Comparison of ENCODE assay signal across 22 cellular contexts in the genomic region with DNA sequence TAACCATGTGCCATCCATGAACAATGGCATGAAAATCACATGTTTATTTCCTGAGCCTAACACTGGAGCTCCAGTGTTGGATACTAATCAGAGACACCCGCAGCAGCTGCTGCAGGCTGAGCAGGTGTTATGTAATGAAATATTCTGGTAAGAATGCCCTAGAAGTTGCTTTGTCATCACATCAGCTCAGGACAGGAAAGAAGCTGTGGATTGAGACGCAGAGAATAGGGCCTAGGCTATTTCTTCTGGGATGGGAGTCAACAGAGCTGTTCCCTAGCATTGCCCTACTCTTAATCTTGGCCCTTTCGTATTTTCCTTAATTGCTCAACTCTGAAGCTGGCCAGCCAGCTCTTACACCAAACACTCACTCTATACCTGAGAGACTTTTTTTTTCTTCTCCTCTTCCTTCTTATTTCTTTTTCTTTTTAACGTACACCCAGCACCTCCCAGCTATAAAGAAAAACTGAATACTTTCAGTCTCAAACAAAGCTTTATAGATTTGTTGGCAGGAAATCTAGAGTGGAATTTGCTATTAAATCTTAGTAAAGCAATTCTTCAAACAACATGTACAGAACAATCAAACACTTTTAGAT. TPM values are rescaled to one million over a fixed set of nuclear protein-coding genes. Genes with fewer than 3 reads are reported as not detected.
DNase-seq lines count a peak whose midpoint lies in the region; TF ChIP-seq lines count a peak whose summit lies in the region.
"Had no signal": no experiment of that assay in that cellular context is flagged by ENCODE, and none has a peak within 500 bp of the region (broad histone marks: within the 10 kb centered on the region; RNA-seq: fewer than 3 reads in every experiment).

No MANE protein-coding gene starts in this region.

- no peak overlapping the region for H3K9ac ChIP-seq in trophoblast cell (ENCODE audit: low read length)

- H4K12ac ChIP-seq in trophoblast cell (ENCODE audit: low read depth, low read length) = no peak overlapping the region

- H3K27ac ChIP-seq in esophagus muscularis mucosa (replicated peaks in 1 of 4) (no peak overlapping the region), trophoblast cell (ENCODE audit: low read depth, low read length) (no peak overlapping the region)
- H3K27ac ChIP-seq: brain microvascular endothelial cell, SJSA1, uterus had no signal

- no peak overlapping the region for H2AFZ ChIP-seq in trophoblast cell (ENCODE audit: insufficient read depth, low read length, poor library complexity)

- H3K23ac ChIP-seq in trophoblast cell (ENCODE audit: low read length) = no peak overlapping the region

- H3K14ac ChIP-seq in trophoblast cell (ENCODE audit: low read length) = no peak overlapping the region

- intact Hi-C loops in esophagus muscularis mucosa (cut with DNase I) = no loop called here

- no peaks in the 10 kb centered on the region for H3K79me1 ChIP-seq in trophoblast cell (ENCODE audit: low read length)

- H2BK120ac ChIP-seq in trophoblast cell (ENCODE audit: insufficient read depth, low read length, poor library complexity) = no peak overlapping the region

- H3K79me2 ChIP-seq in trophoblast cell (ENCODE audit: control insufficient read depth, insufficient read depth, low read length, poor library complexity) = no peaks in the 10 kb centered on the region

- H3K4me1 ChIP-seq in esophagus muscularis mucosa (no peaks in the 10 kb centered on the region), trophoblast cell (ENCODE audit: control insufficient read depth in 1 of 2, insufficient read depth in 2 of 2, low read length in 2 of 2) (peaks cover 0 to 2% of the 10 kb centered on the region in 2 experiments)
- H3K4me1 ChIP-seq: SJSA1, uterus had no signal

- no peak overlapping the region for H3K4ac ChIP-seq in trophoblast cell (ENCODE audit: low read depth, low read length)

- no peak overlapping the region for H2AK5ac ChIP-seq in trophoblast cell (ENCODE audit: low read length)

- H3K9me3 ChIP-seq in esophagus muscularis mucosa (no peaks in the 10 kb centered on the region), trophoblast cell (ENCODE audit: insufficient read depth, low read depth, low read length) (no peaks in the 10 kb centered on the region)
- H3K9me3 ChIP-seq: SJSA1, uterus had no signal

- TF ChIP-seq EP300 in esophagus muscularis mucosa (IDR thresholded peaks at IDR 0.05) = no peak

- DNase-seq in LHCN-M2 (ENCODE audit: low read depth) (peak; percentile 56), NCI-H69 (lab: John Stamatoyannopoulos, UW) (peak; percentile 22), esophagus muscularis mucosa (ENCODE audit: extremely low spot score) (peak; percentile 60), trophoblast cell (peak; percentile 69 to 85), CD1c-positive myeloid dendritic cell (ENCODE audit: extremely low spot score) (no peak)
- DNase-seq in stimulated activated CD4-positive, alpha-beta T cell treated with anti-CD3 and anti-CD28 coated beads, Interleukin-2, amount 100 ng/mL, for 24 hours = no peak
- no peak for DNase-seq in activated CD4-positive, CD25-positive, alpha-beta regulatory T cell (lab: John Stamatoyannopoulos, UW)
- DNase-seq: activated naive CD8-positive, alpha-beta T cell treated with anti-CD3 and anti-CD28 coated beads, Interleukin-2, amount 10 ng/mL, durations not matched to agents 7 days and 5 days; brain microvascular endothelial cell; COR-L47; cortex of kidney; foreskin fibroblast; hippocampal formation; kidney; OCI-M1; stimulated activated CD4-positive, alpha-beta T cell treated with anti-CD3 and anti-CD28 coated beads, Interleukin-1b, Interleukin-23, amount 100 ng/mL, for 48 hours; stimulated activated naive CD8-positive, alpha-beta T cell treated with anti-CD3 and anti-CD28 coated beads, Interleukin-15, amount 100 ng/mL, for 72 hours; uterus had no signal

- H3K4me3 ChIP-seq in esophagus muscularis mucosa (no peak overlapping the region), trophoblast cell (ENCODE audit: low read depth, low read length) (no peak overlapping the region)
- H3K4me3 ChIP-seq: SJSA1, uterus had no signal

- no peak overlapping the region for H3K4me2 ChIP-seq in trophoblast cell (ENCODE audit: low read length)

- H2BK12ac ChIP-seq in trophoblast cell (ENCODE audit: low read length) = no peak overlapping the region

- no peaks in the 10 kb centered on the region for H3K36me3 ChIP-seq in esophagus muscularis mucosa
- H3K36me3 ChIP-seq in trophoblast cell (ENCODE audit: control insufficient read depth in 1 of 2, insufficient read depth in 2 of 2, low read length in 2 of 2) = no peaks in the 10 kb centered on the region
- H3K36me3 ChIP-seq: brain microvascular endothelial cell, SJSA1, uterus had no signal

- H2BK5ac ChIP-seq in trophoblast cell (ENCODE audit: low read depth, low read length, poor library complexity) = no peak overlapping the region

- TF ChIP-seq POLR2A in esophagus muscularis mucosa (IDR thresholded peaks at IDR 0.05; ENCODE audit: low read depth) = no peak

- TF ChIP-seq CTCF in esophagus muscularis mucosa (IDR thresholded peaks at IDR 0.05) = no peak

- WGBS in esophagus muscularis mucosa = 48% methylated on average over 4 of the region's 4 CpGs
- 100% methylated on average over 1 of the region's 4 CpGs for WGBS in trophoblast cell (ENCODE audit: extremely low coverage, insufficient coverage, insufficient read length)

- peaks cover 0 to 7% (median 0%) of the 10 kb centered on the region in 4 donors for H3K27me3 ChIP-seq in esophagus muscularis mucosa
- no peaks in the 10 kb centered on the region for H3K27me3 ChIP-seq in trophoblast cell (ENCODE audit: insufficient read depth, low read length)
- H3K27me3 ChIP-seq: uterus had no signal

- H3K18ac ChIP-seq in trophoblast cell (ENCODE audit: low read length) = no peak overlapping the region

- no peak overlapping the region for H4K91ac ChIP-seq in trophoblast cell (ENCODE audit: low read depth, low read length)

- H4K8ac ChIP-seq in trophoblast cell (ENCODE audit: low read depth, low read length) = no peak overlapping the region

RNA-seq across cellular contexts. Expression of gene RASSF10, which starts 31.9 kb away (rescaled TPM):
- total RNA-seq in LHCN-M2 (2014; rRNA removed) = not detected in 2 replicates
- polyA plus RNA-seq in LHCN-M2 (2012) = not detected
- under 1 TPM in 3 of 4 donors, not detected in 1; 0.17 to 0.57 (median 0.19) TPM for total RNA-seq in esophagus muscularis mucosa
- 4.3 and 4.5 TPM in 2 replicates for polyA plus RNA-seq in trophoblast cell (2013)
- total RNA-seq: activated CD8-positive, alpha-beta memory T cell treated with anti-CD3 and anti-CD28 coated beads for 36 hours; activated naive CD8-positive, alpha-beta T cell treated with anti-CD3 and anti-CD28 coated beads, Interleukin-2, amount 10 ng/mL, durations not matched to agents 7 days and 5 days; activated T-helper 1 cell treated with anti-CD3 and anti-CD28 coated beads, Interleukin-12 subunit alpha, Interleukin-12 subunit beta, Interleukin-2, Interleukin-4 antibody, amounts not matched to agents 30 ng/mL and 10 ng/mL and 1 ng/mL, durations not matched to agents 14 hours and 24 hours and 36 hours; SJSA1; T-helper 2 cell treated with Interferon-gamma antibody and Interleukin-4, amounts not matched to agents 100 ng/mL and 5 ng/mL, for 36 hours had no signal

Comparison
In these comparisons a context has a peak if more than half of its experiments do, and no peak if none do; other contexts are left out.
1. DNase-seq: peak in LHCN-M2 (single experiment), NCI-H69 (single experiment), esophagus muscularis mucosa (single experiment) and trophoblast cell (2 of 2); none in stimulated activated CD4-positive, alpha-beta T cell treated with anti-CD3 and anti-CD28 coated beads, Interleukin-2, amount 100 ng/mL, for 24 hours (0 of 2), activated CD4-positive, CD25-positive, alpha-beta regulatory T cell (0 of 4) and CD1c-positive myeloid dendritic cell (single experiment).